1 cellular context compared by ENCODE assay signal in genomic region chr12:50222275-50222783, GRCh38.
TF ChIP-seq lines count a peak whose summit lies in the region.

No MANE protein-coding gene starts in this region.

TF ChIP-seq in GM23338, 12 proteins besides CTCF, POLR2A, EP300 and RAD21 (continued from another document):
- TF ChIP-seq ZNF462 (CRISPR knock-in tag; IDR thresholded peaks at IDR 0.05) (no peak), ETS1 (IDR thresholded peaks at IDR 0.05) (peak; percentile 34; the same call in 1 of the 2 replicates), EZH2phosphoT487 (IDR thresholded peaks at IDR 0.05; ENCODE audit: unreplicated experiment) (no peak), JUNB (IDR thresholded peaks at IDR 0.05; ENCODE audit: unreplicated experiment) (no peak)
